ENCODE assay signal across 15 cellular contexts in the genomic region with DNA sequence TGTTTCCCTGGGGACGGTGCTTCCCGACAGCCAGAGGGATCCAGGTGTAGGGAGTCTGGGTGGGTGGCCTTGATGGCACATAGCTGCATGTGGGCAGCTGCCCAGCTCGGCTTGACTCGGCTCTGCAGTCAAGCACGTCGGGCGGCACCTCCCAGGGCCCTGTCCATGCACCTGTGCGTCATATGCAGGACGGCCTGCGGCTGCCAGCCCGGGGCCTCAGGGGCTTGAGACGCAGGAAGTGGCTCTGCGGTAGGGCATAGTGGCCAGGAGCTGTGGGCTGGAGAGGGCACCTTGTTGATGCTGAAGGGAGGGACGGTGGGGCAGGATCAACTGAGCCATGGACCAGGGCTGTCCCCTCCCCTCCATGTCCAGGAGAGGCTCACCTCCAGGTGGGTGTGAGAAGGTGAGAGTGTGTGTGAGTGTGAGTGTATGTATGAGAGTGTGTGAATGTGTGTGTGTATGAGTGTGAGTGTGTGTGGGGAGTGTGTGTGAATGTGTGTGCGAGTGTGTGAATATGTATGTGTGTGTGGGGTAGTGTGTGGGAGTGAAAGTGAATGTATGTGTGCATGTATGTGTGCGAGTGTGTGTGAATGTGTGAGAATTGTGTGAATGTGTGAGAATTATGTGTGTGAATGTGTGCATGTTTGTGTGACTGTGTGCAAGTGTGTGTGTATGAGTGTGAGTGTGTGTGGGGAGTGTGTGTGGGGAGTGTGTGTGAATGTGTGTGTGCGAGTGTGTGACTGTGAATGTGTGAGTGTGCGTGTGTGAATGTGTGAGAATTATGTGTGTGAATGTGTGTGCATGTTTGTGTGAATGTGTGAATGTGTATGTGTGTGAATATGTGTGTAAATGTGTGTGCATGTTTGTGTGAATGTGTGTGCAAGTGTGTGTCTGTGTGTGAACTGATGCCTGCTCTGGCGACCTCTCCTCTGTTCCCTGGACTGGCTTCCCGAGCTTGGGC. TPM values are rescaled to one million over a fixed set of nuclear protein-coding genes. Genes with fewer than 3 reads are reported as not detected.
DNase-seq lines count a peak whose midpoint lies in the region; ATAC-seq, FAIRE-seq and TF ChIP-seq lines count a peak whose summit lies in the region.
"Had no signal": no experiment of that assay in that cellular context is flagged by ENCODE, and none has a peak within 500 bp of the region (broad histone marks: within the 10 kb centered on the region; RNA-seq: fewer than 3 reads in every experiment).

No MANE protein-coding gene starts in this region.

- H4K91ac ChIP-seq in mesenchymal stem cell (ENCODE audit: low read length): peak overlapping the region; percentile 59

- no peak overlapping the region for H3K23ac ChIP-seq in mesenchymal stem cell (ENCODE audit: low read length in 2 of 2)

- peak overlapping the region; percentile 46 for H3K27ac Mint-ChIP-seq in activated B cell treated with CpG ODN at 0.5 μM for 24 hours

- H4K20me1 ChIP-seq in HepG2 (ENCODE audit: insufficient read depth, low read length): no peaks in the 10 kb centered on the region

- no peak for TF ChIP-seq CTCF in HepG2 (CRISPR knock-in tag; IDR thresholded peaks at IDR 0.05)
- TF ChIP-seq CTCF in right lobe of liver (IDR thresholded peaks at IDR 0.05): no peak
- no peak for TF ChIP-seq CTCF in activated B cell treated with CpG ODN at 0.5 μM for 24 hours (IDR thresholded peaks at IDR 0.05)
- no peak for TF ChIP-seq CTCF in upper lobe of right lung (IDR thresholded peaks at IDR 0.05)

- in situ Hi-C loops in HepG2 (cut with HindIII; ENCODE audit: extremely low pct_ligation_motif_present, low pct_unique_long_range_greater_than_20kb): no loop called here

- peak overlapping the region in 1 of 2 experiments; percentile 85 for H3K14ac ChIP-seq in mesenchymal stem cell (ENCODE audit: low read length in 2 of 2)

- CTCF ChIA-PET in HepG2 (lab: Yijun Ruan, JAX; ENCODE audit: low intra/inter-chr PET ratio, low total read pairs): no interaction called here
- CTCF ChIA-PET in activated B cell treated with CpG ODN at 0.5 μM for 24 hours (lab: Charles Lee): no interaction called here

- no peaks in the 10 kb centered on the region for H3K27me3 Mint-ChIP-seq in activated B cell treated with CpG ODN at 0.5 μM for 24 hours

- H3K79me2 ChIP-seq in HepG2 (ENCODE audit: insufficient read depth, low read length): no peaks in the 10 kb centered on the region

- no peak for TF ChIP-seq RAD21 in HepG2 (CRISPR knock-in tag; IDR thresholded peaks at IDR 0.05)

- H3K36me3 Mint-ChIP-seq in activated B cell treated with CpG ODN at 0.5 μM for 24 hours (ENCODE audit: low read depth): no peaks in the 10 kb centered on the region

- no peak overlapping the region for H2AK5ac ChIP-seq in mesenchymal stem cell (ENCODE audit: low read length, severe bottlenecking)

- H3K4me2 ChIP-seq in HepG2 (ENCODE audit: low read depth, low read length) (no peak overlapping the region), mesenchymal stem cell (ENCODE audit: low read length, poor library complexity, severe bottlenecking) (no peak overlapping the region)

- H2BK5ac ChIP-seq in mesenchymal stem cell (ENCODE audit: low read depth, low read length, poor library complexity, severe bottlenecking): no peak overlapping the region

- POLR2A ChIA-PET in HepG2 (lab: Yijun Ruan, JAX): no interaction called here
- POLR2A ChIA-PET in activated B cell treated with CpG ODN at 0.5 μM for 24 hours (lab: Charles Lee): interaction anchor here (1.1 kb wide), 1 partner anchor 10 kb away, joined by 10 read pairs; no protein-coding TSS in a partner anchor

- peak; percentile 72 for FAIRE-seq in HepG2 (lab: Jason Lieb, UNC)

- H3K4me3 Mint-ChIP-seq in activated B cell treated with CpG ODN at 0.5 μM for 24 hours: no peak overlapping the region
- H3K4me3 Mint-ChIP-seq: T-helper 1 cell treated with Interleukin-12 subunit alpha and Interleukin-12 subunit beta and Interleukin-4 antibody, amounts not matched to agents 30 μg/mL and 1 μg/mL, for 36 hours had no signal

- no peak overlapping the region for H2BK120ac ChIP-seq in mesenchymal stem cell (ENCODE audit: low read depth, low read length)

- no peak overlapping the region for H3K4me3 ChIP-seq in HepG2 (replicated peaks in 1 of 3; ENCODE audit: insufficient read depth in 1 of 3, low read depth in 2 of 3, low read length in 3 of 3)
- H3K4me3 ChIP-seq in right lobe of liver: no peak overlapping the region
- no peak overlapping the region for H3K4me3 ChIP-seq in mesenchymal stem cell (ENCODE audit: insufficient read depth in 1 of 2, low read depth in 1 of 2, low read length in 2 of 2)
- no peak overlapping the region for H3K4me3 ChIP-seq in upper lobe of right lung
- H3K4me3 ChIP-seq: GM23248 had no signal

- H3K27ac ChIP-seq in HepG2 (ENCODE audit: extremely low read length, insufficient read depth, low read length) (no peak overlapping the region), right lobe of liver (no peak overlapping the region), mesenchymal stem cell (ENCODE audit: low read length, poor library complexity, severe bottlenecking) (no peak overlapping the region), upper lobe of right lung (no peak overlapping the region)
- H3K27ac ChIP-seq: GM23248 had no signal

- H4K8ac ChIP-seq in mesenchymal stem cell (ENCODE audit: low read length): no peak overlapping the region

- ATAC-seq in HepG2: peak; percentile 6
- ATAC-seq in right lobe of liver: no peak
- ATAC-seq in activated B cell treated with CpG ODN at 0.5 μM for 24 hours (ENCODE audit: low read depth): peak; percentile 16
- no peak for ATAC-seq in upper lobe of right lung
- ATAC-seq in GM21360 (IDR thresholded peaks at IDR 0.05; ENCODE audit: unreplicated experiment): no peak
- ATAC-seq: activated CD4-positive, CD25-positive, alpha-beta regulatory T cell treated with anti-CD3 and anti-CD28 coated beads, Interleukin-2, amount 50 U/mL, for 24 hours; stimulated activated naive CD8-positive, alpha-beta T cell treated with anti-CD3 and anti-CD28 coated beads, Interleukin-15, Interleukin-2, amounts not matched to agents 100 U/mL and 50 U/mL, for 24 hours had no signal

- H3K9me3 Mint-ChIP-seq in activated B cell treated with CpG ODN at 0.5 μM for 24 hours: no peaks in the 10 kb centered on the region
- H3K9me3 Mint-ChIP-seq: T-helper 1 cell treated with Interleukin-12 subunit alpha and Interleukin-12 subunit beta and Interleukin-4 antibody, amounts not matched to agents 30 μg/mL and 1 μg/mL, for 36 hours had no signal

- H3K27me3 ChIP-seq in HepG2 (ENCODE audit: control insufficient read depth in 1 of 2, insufficient read depth in 2 of 2, low read length in 2 of 2): peaks cover 1 to 11% of the 10 kb centered on the region in 2 experiments; a peak in 4 of 5 replicates
- H3K27me3 ChIP-seq in right lobe of liver: no peaks in the 10 kb centered on the region
- no peaks in the 10 kb centered on the region for H3K27me3 ChIP-seq in mesenchymal stem cell (ENCODE audit: control insufficient read depth in 1 of 2, insufficient read depth in 1 of 2, low read length in 2 of 2)
- H3K27me3 ChIP-seq in upper lobe of right lung: no peaks in the 10 kb centered on the region

- no peaks in the 10 kb centered on the region for H3K79me1 ChIP-seq in mesenchymal stem cell (replicated peaks; ENCODE audit: low read length, poor library complexity, severe bottlenecking)

- H3K9ac ChIP-seq in HepG2 (ENCODE audit: insufficient read depth, low read depth, low read length): no peak overlapping the region
- no peak overlapping the region for H3K9ac ChIP-seq in mesenchymal stem cell (ENCODE audit: low read length)
- H3K9ac ChIP-seq: GM23248 had no signal

- no peak overlapping the region for H3K4ac ChIP-seq in mesenchymal stem cell (ENCODE audit: low read depth in 1 of 2, low read length in 2 of 2)

- H3K4me1 ChIP-seq in HepG2 (ENCODE audit: insufficient read depth, low read length) (peaks cover 86% of the 10 kb centered on the region), right lobe of liver (peaks cover 0 to 12% (median 0%) of the 10 kb centered on the region in 4 donors), mesenchymal stem cell (ENCODE audit: control insufficient read depth, insufficient read depth, low read depth, low read length) (peaks cover 30% of the 10 kb centered on the region), upper lobe of right lung (peaks cover 4% of the 10 kb centered on the region)

- TF ChIP-seq POLR2A in HepG2 (IDR thresholded peaks at IDR 0.05; ENCODE audit: insufficient read depth in 1 of 2, low read depth in 2 of 2, low read length in 2 of 2): no peak
- no peak for TF ChIP-seq POLR2A in right lobe of liver (IDR thresholded peaks at IDR 0.05)

- H2BK15ac ChIP-seq in mesenchymal stem cell (ENCODE audit: low read depth, poor library complexity, severe bottlenecking): peak overlapping the region; percentile 12

- H3K36me3 ChIP-seq in HepG2 (replicated peaks in 1 of 2; ENCODE audit: control insufficient read depth in 1 of 2, insufficient read depth in 2 of 2, low read length in 2 of 2) (no peaks in the 10 kb centered on the region), right lobe of liver (no peaks in the 10 kb centered on the region), mesenchymal stem cell (ENCODE audit: control insufficient read depth in 1 of 2, insufficient read depth in 2 of 2, low read depth in 1 of 2, low read length in 2 of 2) (no peaks in the 10 kb centered on the region), upper lobe of right lung (no peaks in the 10 kb centered on the region)

- DNase-seq in HepG2 (ENCODE audit: low spot score) (no peak), right lobe of liver (no peak), activated B cell treated with CpG ODN at 0.5 μM for 24 hours (no peak), mesenchymal stem cell (no peak), upper lobe of right lung (no peak), NCI-H187 (lab: John Stamatoyannopoulos, UW) (no peak), SKM-1 (lab: John Stamatoyannopoulos, UW; ENCODE audit: unreplicated experiment) (no peak)
- DNase-seq: foreskin melanocyte; NCI-H1930; stimulated activated CD4-positive, alpha-beta T cell treated with anti-CD3 and anti-CD28 coated beads, Interleukin-12 subunit alpha, Interleukin-12 subunit beta, amount 100 ng/mL, for 4 hours; stimulated activated naive CD8-positive, alpha-beta T cell treated with anti-CD3 and anti-CD28 coated beads, Interleukin-15, Interleukin-2, amounts not matched to agents 100 U/mL and 50 U/mL, for 24 hours had no signal

- no peak overlapping the region for H2BK12ac ChIP-seq in mesenchymal stem cell (ENCODE audit: low read length in 2 of 2)

- 41% methylated on average over 12 of the region's 20 CpGs for WGBS in HepG2 (ENCODE audit: low lambda C conversion rate)
- 79% methylated on average over 7 of the region's 20 CpGs for WGBS in right lobe of liver (ENCODE audit: insufficient coverage, low coverage, low lambda C conversion rate, missing lambda C conversion rate)
- WGBS in mesenchymal stem cell: 85% methylated on average over 20 of the region's 20 CpGs

- peaks cover 32% of the 10 kb centered on the region for H3K4me1 Mint-ChIP-seq in activated B cell treated with CpG ODN at 0.5 μM for 24 hours

- no peak for TF ChIP-seq EP300 in HepG2 (IDR thresholded peaks at IDR 0.05; ENCODE audit: low read depth in 2 of 2, low read length in 2 of 2)
- TF ChIP-seq EP300 in HepG2 (CRISPR knock-in tag; IDR thresholded peaks at IDR 0.05; ENCODE audit: borderline replicate concordance): no peak

- no peaks in the 10 kb centered on the region for H3K9me3 ChIP-seq in HepG2 (ENCODE audit: low read length)
- H3K9me3 ChIP-seq in right lobe of liver: no peaks in the 10 kb centered on the region
- H3K9me3 ChIP-seq in mesenchymal stem cell (ENCODE audit: control insufficient read depth, low read length): no peaks in the 10 kb centered on the region
- no peaks in the 10 kb centered on the region for H3K9me3 ChIP-seq in upper lobe of right lung

- H2AFZ ChIP-seq in HepG2 (ENCODE audit: low read length): no peak overlapping the region
- no peak overlapping the region for H2AFZ ChIP-seq in mesenchymal stem cell (ENCODE audit: low read depth, low read length)
- H2AFZ ChIP-seq: GM23248 had no signal

- H3K18ac ChIP-seq in mesenchymal stem cell (ENCODE audit: low read depth in 1 of 2, low read length in 2 of 2): no peak overlapping the region

- no TSS peak for BruUV-seq in HepG2 (replicated peaks; lab: Mats Ljungman, UMichigan)

- intact Hi-C loops in HepG2 (cut with micrococcal nuclease; ENCODE audit: unreplicated experiment): loop anchor here (10.0 kb wide), 2 partner anchors 83 to 243 kb away; a partner anchor contains a TSS
- intact Hi-C loops in right lobe of liver (cut with DNase I): no loop called here
- intact Hi-C loops in activated B cell treated with CpG ODN at 0.5 μM for 24 hours (cut with micrococcal nuclease): no loop called here
- intact Hi-C loops in upper lobe of right lung (cut with DNase I): no loop called here

RNA-seq across cellular contexts. Expression of a gene that starts 5.7 kb away (rescaled TPM):
- total RNA-seq in HepG2 (2016; rRNA removed; fragmentation: Illumina TruSeq; extraction: Trizol): 18.2 and 45.6 TPM in 2 replicates
- total RNA-seq in HepG2 (2016; cell fraction: cytosol; rRNA removed; fragmentation: Illumina TruSeq; extraction: Trizol; ENCODE audit: low read depth): 7.7 and 8.7 TPM in 2 replicates
- 15.8 and 46.5 TPM in 2 replicates for total RNA-seq in HepG2 (2016; cell fraction: insoluble cytoplasmic fraction; rRNA removed; fragmentation: Illumina TruSeq; extraction: Trizol)
- 8.0 and 10.1 TPM in 2 replicates for total RNA-seq in HepG2 (2016; cell fraction: membrane; rRNA removed; fragmentation: Illumina TruSeq; extraction: Trizol)
- total RNA-seq in HepG2 (2016; cell fraction: nucleus; rRNA removed; fragmentation: Illumina TruSeq; extraction: Trizol): 45.0 and 55.0 TPM in 2 replicates
- polyA plus RNA-seq in HepG2 (2011; rRNA removed): 56.6 and 94.4 TPM in 2 replicates
- polyA plus RNA-seq in HepG2 (2011; cell fraction: cytosol; rRNA removed): 56.4 and 70.2 TPM in 2 replicates
- 131 and 136 TPM in 2 replicates for polyA plus RNA-seq in HepG2 (2011; cell fraction: nucleus; rRNA removed)
- 54.3 and 62.5 TPM in 2 replicates for polyA plus RNA-seq in HepG2 (2012)
- polyA plus RNA-seq in HepG2 (2016; cell fraction: cytosol; fragmentation: Illumina TruSeq; extraction: Trizol; ENCODE audit: low read depth): 1.7 and 2.0 TPM in 2 replicates
- 13.1 and 15.6 TPM in 2 replicates for polyA plus RNA-seq in HepG2 (2016; cell fraction: insoluble cytoplasmic fraction; fragmentation: Illumina TruSeq; extraction: Trizol; ENCODE audit: low read depth)
- polyA plus RNA-seq in HepG2 (2016; cell fraction: membrane; fragmentation: Illumina TruSeq; extraction: Trizol; ENCODE audit: low read depth): 2.6 and 3.3 TPM in 2 replicates
- polyA plus RNA-seq in HepG2 (2016; cell fraction: nucleus; fragmentation: Illumina TruSeq; extraction: Trizol; ENCODE audit: insufficient read depth, low read depth): 64.6 and 66.8 TPM in 2 replicates
- 70.8 and 210 TPM in 2 replicates for polyA minus RNA-seq in HepG2 (2011; rRNA and poly(A)+ RNA removed; ENCODE audit: low replicate concordance)
- polyA minus RNA-seq in HepG2 (2011; cell fraction: cytosol; rRNA and poly(A)+ RNA removed): 64.5 and 71.6 TPM in 2 replicates
- polyA minus RNA-seq in HepG2 (2011; cell fraction: nucleus; rRNA and poly(A)+ RNA removed): 46.5 and 51.3 TPM in 2 replicates
- total RNA-seq in right lobe of liver: 100 to 1,000 TPM; 104 to 174 (median 144) TPM
- total RNA-seq in activated B cell treated with CpG ODN at 0.5 μM for 24 hours: 122 and 146 TPM in 2 replicates
- polyA plus RNA-seq in mesenchymal stem cell (2013, experiment 1 of 2): 22.3 TPM
- polyA plus RNA-seq in mesenchymal stem cell (2013, experiment 2 of 2): 21.7 TPM
- 242 TPM for total RNA-seq in upper lobe of right lung

RNA-seq across cellular contexts. Expression of a gene that starts 32.5 kb away (rescaled TPM):
- total RNA-seq in HepG2 (2016; rRNA removed; fragmentation: Illumina TruSeq; extraction: Trizol) (8.0 and 8.8 TPM in 2 replicates), right lobe of liver (1 to 10 TPM; 2.0 to 6.2 (median 5.1) TPM), activated B cell treated with CpG ODN at 0.5 μM for 24 hours (7.7 and 8.4 TPM in 2 replicates), upper lobe of right lung (16.0 TPM)
- total RNA-seq in HepG2 (2016; cell fraction: cytosol; rRNA removed; fragmentation: Illumina TruSeq; extraction: Trizol; ENCODE audit: low read depth): 8.4 and 10.6 TPM in 2 replicates
- total RNA-seq in HepG2 (2016; cell fraction: insoluble cytoplasmic fraction; rRNA removed; fragmentation: Illumina TruSeq; extraction: Trizol): 7.8 and 8.3 TPM in 2 replicates
- total RNA-seq in HepG2 (2016; cell fraction: membrane; rRNA removed; fragmentation: Illumina TruSeq; extraction: Trizol): 15.9 and 18.1 TPM in 2 replicates
- total RNA-seq in HepG2 (2016; cell fraction: nucleus; rRNA removed; fragmentation: Illumina TruSeq; extraction: Trizol): 3.2 and 3.8 TPM in 2 replicates
- polyA plus RNA-seq in HepG2 (2011; rRNA removed): 9.0 and 10.7 TPM in 2 replicates
- polyA plus RNA-seq in HepG2 (2011; cell fraction: cytosol; rRNA removed): 11.6 and 14.0 TPM in 2 replicates
- polyA plus RNA-seq in HepG2 (2011; cell fraction: nucleus; rRNA removed): 6.6 and 8.0 TPM in 2 replicates
- polyA plus RNA-seq in HepG2 (2012): 4.6 and 5.9 TPM in 2 replicates
- polyA plus RNA-seq in HepG2 (2016; cell fraction: cytosol; fragmentation: Illumina TruSeq; extraction: Trizol; ENCODE audit: low read depth): 10.5 and 11.9 TPM in 2 replicates
- polyA plus RNA-seq in HepG2 (2016; cell fraction: insoluble cytoplasmic fraction; fragmentation: Illumina TruSeq; extraction: Trizol; ENCODE audit: low read depth): 7.7 and 9.2 TPM in 2 replicates
- polyA plus RNA-seq in HepG2 (2016; cell fraction: membrane; fragmentation: Illumina TruSeq; extraction: Trizol; ENCODE audit: low read depth): 13.7 and 14.4 TPM in 2 replicates
- polyA plus RNA-seq in HepG2 (2016; cell fraction: nucleus; fragmentation: Illumina TruSeq; extraction: Trizol; ENCODE audit: insufficient read depth, low read depth): 5.5 and 8.1 TPM in 2 replicates
- 6.9 and 10.7 TPM in 2 replicates for polyA minus RNA-seq in HepG2 (2011; rRNA and poly(A)+ RNA removed; ENCODE audit: low replicate concordance)
- polyA minus RNA-seq in HepG2 (2011; cell fraction: cytosol; rRNA and poly(A)+ RNA removed): 1.5 and 2.4 TPM in 2 replicates
- 1.0 and 1.5 TPM in 2 replicates for polyA minus RNA-seq in HepG2 (2011; cell fraction: nucleus; rRNA and poly(A)+ RNA removed)
- polyA plus RNA-seq in mesenchymal stem cell (2013, experiment 1 of 2): 11.2 TPM
- polyA plus RNA-seq in mesenchymal stem cell (2013, experiment 2 of 2): 11.2 TPM

RNA-seq across cellular contexts. Expression of a gene that starts 55.7 kb away (rescaled TPM):
- 22.3 and 24.6 TPM in 2 replicates for total RNA-seq in HepG2 (2016; rRNA removed; fragmentation: Illumina TruSeq; extraction: Trizol)
- total RNA-seq in HepG2 (2016; cell fraction: cytosol; rRNA removed; fragmentation: Illumina TruSeq; extraction: Trizol; ENCODE audit: low read depth): 9.4 and 11.9 TPM in 2 replicates
- total RNA-seq in HepG2 (2016; cell fraction: insoluble cytoplasmic fraction; rRNA removed; fragmentation: Illumina TruSeq; extraction: Trizol): 22.2 and 23.5 TPM in 2 replicates
- 10.5 and 13.9 TPM in 2 replicates for total RNA-seq in HepG2 (2016; cell fraction: membrane; rRNA removed; fragmentation: Illumina TruSeq; extraction: Trizol)
- 28.5 and 30.6 TPM in 2 replicates for total RNA-seq in HepG2 (2016; cell fraction: nucleus; rRNA removed; fragmentation: Illumina TruSeq; extraction: Trizol)
- polyA plus RNA-seq in HepG2 (2011; rRNA removed): 27.0 and 34.6 TPM in 2 replicates
- polyA plus RNA-seq in HepG2 (2011; cell fraction: cytosol; rRNA removed): 12.2 TPM in 2 replicates
- polyA plus RNA-seq in HepG2 (2011; cell fraction: nucleus; rRNA removed): 95.6 and 97.7 TPM in 2 replicates
- polyA plus RNA-seq in HepG2 (2012): 27.1 and 32.6 TPM in 2 replicates
- 1.9 and 2.1 TPM in 2 replicates for polyA plus RNA-seq in HepG2 (2016; cell fraction: cytosol; fragmentation: Illumina TruSeq; extraction: Trizol; ENCODE audit: low read depth)
- polyA plus RNA-seq in HepG2 (2016; cell fraction: insoluble cytoplasmic fraction; fragmentation: Illumina TruSeq; extraction: Trizol; ENCODE audit: low read depth): 11.2 and 13.8 TPM in 2 replicates
- polyA plus RNA-seq in HepG2 (2016; cell fraction: membrane; fragmentation: Illumina TruSeq; extraction: Trizol; ENCODE audit: low read depth): 4.8 and 5.6 TPM in 2 replicates
- polyA plus RNA-seq in HepG2 (2016; cell fraction: nucleus; fragmentation: Illumina TruSeq; extraction: Trizol; ENCODE audit: insufficient read depth, low read depth): 23.2 and 23.4 TPM in 2 replicates
- 58.7 and 59.1 TPM in 2 replicates for polyA minus RNA-seq in HepG2 (2011; rRNA and poly(A)+ RNA removed; ENCODE audit: low replicate concordance)
- polyA minus RNA-seq in HepG2 (2011; cell fraction: cytosol; rRNA and poly(A)+ RNA removed): 15.1 and 17.8 TPM in 2 replicates
- polyA minus RNA-seq in HepG2 (2011; cell fraction: nucleus; rRNA and poly(A)+ RNA removed): 81.0 and 88.9 TPM in 2 replicates
- total RNA-seq in right lobe of liver: 10 to 100 TPM; 13.4 to 21.6 (median 16.7) TPM
- total RNA-seq in activated B cell treated with CpG ODN at 0.5 μM for 24 hours: 90.6 and 103 TPM in 2 replicates
- 14.9 TPM for polyA plus RNA-seq in mesenchymal stem cell (2013, experiment 1 of 2)
- polyA plus RNA-seq in mesenchymal stem cell (2013, experiment 2 of 2): 13.6 TPM
- 72.5 TPM for total RNA-seq in upper lobe of right lung

Comparison
In these comparisons a context has a peak if more than half of its experiments do, and no peak if none do; other contexts are left out.
1. ATAC-seq: peak in HepG2 (single experiment) and activated B cell treated with CpG ODN at 0.5 μM for 24 hours (single experiment); none in right lobe of liver (0 of 4), upper lobe of right lung (single experiment) and GM21360 (single experiment).